In genomic region chr11:6583584-6583983, GRCh38 we compare ENCODE assay signal across 9 cellular contexts.
"Had no signal": no experiment of that assay in that cellular context is flagged by ENCODE, and none has a peak within 500 bp of the region (broad histone marks: within the 10 kb centered on the region; RNA-seq: fewer than 3 reads in every experiment).

No MANE protein-coding gene starts in this region.

- ATAC-seq: HCT116 had no signal

- DNase-seq: GM23248, GOT3, H7, IMR-90, KBM-7 had no signal

- H3K9me3 ChIP-seq: HAP-1 had no signal

- H3K4me3 ChIP-seq: GM23248, HAP-1 had no signal

- H3K9ac ChIP-seq: GM23248, KMS-11 had no signal

- H3K4me1 ChIP-seq: HAP-1 had no signal

- H2AFZ ChIP-seq: GM23248 had no signal

- FAIRE-seq: HTR-8/SVneo had no signal

- H3K4me2 ChIP-seq: KMS-11 had no signal

- H3K27ac ChIP-seq: GM23248, KMS-11 had no signal

- H3K36me3 ChIP-seq: HAP-1 had no signal
